10 cellular contexts compared by ENCODE assay signal in genomic region chr9:113675475-113675941, GRCh38.
DNase-seq lines count a peak whose midpoint lies in the region; ATAC-seq and TF ChIP-seq lines count a peak whose summit lies in the region.
"Had no signal": no experiment of that assay in that cellular context is flagged by ENCODE, and none has a peak within 500 bp of the region (broad histone marks: within the 10 kb centered on the region; RNA-seq: fewer than 3 reads in every experiment).

No MANE protein-coding gene starts in this region.

- no peaks in the 10 kb centered on the region for H3K36me3 Mint-ChIP-seq in activated naive CD8-positive, alpha-beta T cell treated with anti-CD3 and anti-CD28 coated beads, Interleukin-2, amount 50 U/mL, for 24 hours (ENCODE audit: low read depth)
- H3K36me3 Mint-ChIP-seq in activated naive CD8-positive, alpha-beta T cell treated with anti-CD3 and anti-CD28 coated beads for 36 hours: no peaks in the 10 kb centered on the region
- H3K36me3 Mint-ChIP-seq: activated naive CD4-positive, alpha-beta T cell treated with anti-CD3 and anti-CD28 coated beads, Interleukin-2, amount 50 U/mL, for 24 hours had no signal

- intact Hi-C loops in body of pancreas (cut with DNase I) (no loop called here), aorta (cut with DNase I) (no loop called here)

- H3K27me3 Mint-ChIP-seq in activated naive CD8-positive, alpha-beta T cell treated with anti-CD3 and anti-CD28 coated beads, Interleukin-2, amount 50 U/mL, for 24 hours: peaks cover 43% of the 10 kb centered on the region
- H3K27me3 Mint-ChIP-seq in activated naive CD8-positive, alpha-beta T cell treated with anti-CD3 and anti-CD28 coated beads for 36 hours: peaks cover 43% of the 10 kb centered on the region

- no peaks in the 10 kb centered on the region for H3K9me3 Mint-ChIP-seq in activated naive CD8-positive, alpha-beta T cell treated with anti-CD3 and anti-CD28 coated beads, Interleukin-2, amount 50 U/mL, for 24 hours
- H3K9me3 Mint-ChIP-seq in activated naive CD8-positive, alpha-beta T cell treated with anti-CD3 and anti-CD28 coated beads for 36 hours: no peaks in the 10 kb centered on the region
- H3K9me3 Mint-ChIP-seq: activated naive CD4-positive, alpha-beta T cell treated with anti-CD3 and anti-CD28 coated beads, Interleukin-2, amount 50 U/mL, for 24 hours had no signal

- no peak overlapping the region for H3K27ac ChIP-seq in body of pancreas
- H3K27ac ChIP-seq in aorta (ENCODE audit: low read depth in 1 of 2, low read length in 2 of 2): peak overlapping the region in 1 of 2 donors; percentile 1

- H3K4me3 ChIP-seq in body of pancreas (no peak overlapping the region), aorta (ENCODE audit: low read length in 2 of 2) (no peak overlapping the region)

- peak; percentile 39 for ATAC-seq in activated naive CD8-positive, alpha-beta T cell treated with anti-CD3 and anti-CD28 coated beads, Interleukin-2, amount 50 U/mL, for 24 hours
- ATAC-seq in body of pancreas (peak; percentile 69), left lobe of liver (peak; percentile 16), aorta (ENCODE audit: low FRiP score) (peak; percentile 81), GM18870 (IDR thresholded peaks at IDR 0.05; ENCODE audit: unreplicated experiment) (no peak)

- H3K4me1 ChIP-seq in body of pancreas (no peaks in the 10 kb centered on the region), aorta (ENCODE audit: control insufficient read depth in 1 of 2, insufficient read depth in 2 of 2, low read length in 2 of 2) (no peaks in the 10 kb centered on the region)
- H3K4me1 ChIP-seq: Caco-2 had no signal

- no peaks in the 10 kb centered on the region for H3K27me3 ChIP-seq in body of pancreas
- H3K27me3 ChIP-seq in aorta (ENCODE audit: control insufficient read depth in 1 of 2, insufficient read depth in 2 of 2, low read length in 1 of 2): no peaks in the 10 kb centered on the region

- no peaks in the 10 kb centered on the region for H3K36me3 ChIP-seq in body of pancreas (replicated peaks in 1 of 2; ENCODE audit: insufficient read depth in 1 of 2, low read depth in 2 of 2)
- no peaks in the 10 kb centered on the region for H3K36me3 ChIP-seq in aorta (ENCODE audit: control insufficient read depth in 1 of 2, insufficient read depth in 2 of 2, low read length in 1 of 2)

- H3K4me1 Mint-ChIP-seq in activated naive CD8-positive, alpha-beta T cell treated with anti-CD3 and anti-CD28 coated beads, Interleukin-2, amount 50 U/mL, for 24 hours: peaks cover 9% of the 10 kb centered on the region
- peaks cover 6% of the 10 kb centered on the region for H3K4me1 Mint-ChIP-seq in activated naive CD8-positive, alpha-beta T cell treated with anti-CD3 and anti-CD28 coated beads for 36 hours
- H3K4me1 Mint-ChIP-seq: activated naive CD4-positive, alpha-beta T cell treated with anti-CD3 and anti-CD28 coated beads, Interleukin-2, amount 50 U/mL, for 24 hours had no signal

- H3K9me3 ChIP-seq in body of pancreas (no peaks in the 10 kb centered on the region), aorta (ENCODE audit: control insufficient read depth, low read length) (no peaks in the 10 kb centered on the region)
- H3K9me3 ChIP-seq: Caco-2 had no signal

- 63 to 77% methylated on average over 6 to 10 of the region's 10 CpGs for WGBS in body of pancreas, 2 donors
- WGBS in aorta, 2 donors: 35 to 41% methylated on average over 10 of the region's 10 CpGs

- DNase-seq in activated naive CD8-positive, alpha-beta T cell treated with anti-CD3 and anti-CD28 coated beads, Interleukin-2, amount 50 U/mL, for 24 hours: no peak
- DNase-seq in activated naive CD8-positive, alpha-beta T cell treated with anti-CD3 and anti-CD28 coated beads for 36 hours: no peak
- peak; percentile 33 to 66 (median 44) for DNase-seq in body of pancreas
- no peak for DNase-seq in left lobe of liver (ENCODE audit: low spot score)
- DNase-seq in aorta: peak; percentile 86 to 91
- no peak for DNase-seq in NCI-H187 (lab: John Stamatoyannopoulos, UW)
- no peak for DNase-seq in NCI-H510A (lab: John Stamatoyannopoulos, UW)
- DNase-seq: Caco-2 had no signal

- H3K27ac Mint-ChIP-seq in activated naive CD8-positive, alpha-beta T cell treated with anti-CD3 and anti-CD28 coated beads, Interleukin-2, amount 50 U/mL, for 24 hours: no peak overlapping the region
- H3K27ac Mint-ChIP-seq in activated naive CD8-positive, alpha-beta T cell treated with anti-CD3 and anti-CD28 coated beads for 36 hours: no peak overlapping the region
- H3K27ac Mint-ChIP-seq: activated naive CD4-positive, alpha-beta T cell treated with anti-CD3 and anti-CD28 coated beads, Interleukin-2, amount 50 U/mL, for 24 hours had no signal

- no peak overlapping the region for H3K4me3 Mint-ChIP-seq in activated naive CD8-positive, alpha-beta T cell treated with anti-CD3 and anti-CD28 coated beads, Interleukin-2, amount 50 U/mL, for 24 hours
- H3K4me3 Mint-ChIP-seq in activated naive CD8-positive, alpha-beta T cell treated with anti-CD3 and anti-CD28 coated beads for 36 hours: no peak overlapping the region
- H3K4me3 Mint-ChIP-seq: activated naive CD4-positive, alpha-beta T cell treated with anti-CD3 and anti-CD28 coated beads, Interleukin-2, amount 50 U/mL, for 24 hours had no signal

- TF ChIP-seq CTCF in body of pancreas (IDR thresholded peaks at IDR 0.05): no peak

- TF ChIP-seq POLR2A in body of pancreas (IDR thresholded peaks at IDR 0.05): no peak

Comparison
In these comparisons a context has a peak if more than half of its experiments do, and no peak if none do; other contexts are left out.
1. DNase-seq: peak in body of pancreas (4 of 4) and aorta (2 of 2); none in activated naive CD8-positive, alpha-beta T cell treated with anti-CD3 and anti-CD28 coated beads, Interleukin-2, amount 50 U/mL, for 24 hours (single experiment), activated naive CD8-positive, alpha-beta T cell treated with anti-CD3 and anti-CD28 coated beads for 36 hours (single experiment), left lobe of liver (single experiment), NCI-H187 (0 of 2) and NCI-H510A (single experiment).